13 cellular contexts compared by ENCODE assay signal in the genomic region with DNA sequence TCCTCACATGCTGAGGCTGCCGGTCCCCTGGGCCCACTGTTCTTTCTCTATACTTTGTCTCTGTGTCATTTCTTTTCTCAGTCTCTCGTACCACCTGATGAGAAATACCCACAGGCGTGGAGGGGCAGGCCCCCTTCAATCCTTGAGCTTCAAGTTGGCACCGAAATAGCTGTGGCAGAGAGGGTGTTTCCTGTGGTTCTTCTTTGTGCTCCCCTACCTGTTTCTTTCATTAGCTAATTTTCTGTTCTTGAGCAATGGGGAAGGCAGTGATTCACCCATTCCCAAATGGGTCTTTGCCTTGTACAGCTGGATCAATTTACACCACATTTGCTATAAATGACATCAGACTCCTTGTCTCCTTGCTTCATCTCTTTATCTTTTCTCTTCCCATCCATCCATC. TPM values are rescaled to one million over a fixed set of nuclear protein-coding genes. Genes with fewer than 3 reads are reported as not detected.
DNase-seq lines count a peak whose midpoint lies in the region; ATAC-seq and TF ChIP-seq lines count a peak whose summit lies in the region.
"Had no signal": no experiment of that assay in that cellular context is flagged by ENCODE, and none has a peak within 500 bp of the region (broad histone marks: within the 10 kb centered on the region; RNA-seq: fewer than 3 reads in every experiment).

No MANE protein-coding gene starts in this region.

- no peak for DNase-seq in T-helper 2 cell treated with Interferon-gamma antibody and Interleukin-4, amounts not matched to agents 5 μg/mL and 100 μg/mL, for 36 hours (ENCODE audit: low spot score)
- no peak for DNase-seq in activated naive CD8-positive, alpha-beta T cell treated with anti-CD3 and anti-CD28 coated beads, Interleukin-2, amount 50 U/mL, for 24 hours
- DNase-seq in erythroblast (lab: John Stamatoyannopoulos, UW) (no peak), left lobe of liver (ENCODE audit: low spot score) (no peak), DMS114 treated with DMSO at 0.1 percent for 48 hours (lab: John Stamatoyannopoulos, UW; ENCODE audit: unreplicated experiment) (no peak)
- DNase-seq: brain microvascular endothelial cell, DMS 273 treated with DMSO at 0.1 percent for 48 hours, NCI-H2029 treated with DMSO at 0.1 percent for 48 hours, testis had no signal

- peaks cover 49% of the 10 kb centered on the region for H3K4me1 Mint-ChIP-seq in T-helper 2 cell treated with Interferon-gamma antibody and Interleukin-4, amounts not matched to agents 5 μg/mL and 100 μg/mL, for 36 hours (ENCODE audit: low read depth)
- H3K4me1 Mint-ChIP-seq in activated naive CD8-positive, alpha-beta T cell treated with anti-CD3 and anti-CD28 coated beads, Interleukin-2, amount 50 U/mL, for 24 hours: peaks cover 59% of the 10 kb centered on the region
- H3K4me1 Mint-ChIP-seq in stimulated activated memory B cell treated with anti-CD40 and anti-IgM and Interleukin-4, amounts not matched to agents 10 μg/mL and 1 μg/mL and 100 μg/mL, for 72 hours: peaks cover 57% of the 10 kb centered on the region

- H3K27me3 Mint-ChIP-seq in T-helper 2 cell treated with Interferon-gamma antibody and Interleukin-4, amounts not matched to agents 5 μg/mL and 100 μg/mL, for 36 hours (ENCODE audit: low read depth): no peaks in the 10 kb centered on the region
- no peaks in the 10 kb centered on the region for H3K27me3 Mint-ChIP-seq in activated naive CD8-positive, alpha-beta T cell treated with anti-CD3 and anti-CD28 coated beads, Interleukin-2, amount 50 U/mL, for 24 hours
- no peaks in the 10 kb centered on the region for H3K27me3 Mint-ChIP-seq in stimulated activated memory B cell treated with anti-CD40 and anti-IgM and Interleukin-4, amounts not matched to agents 10 μg/mL and 1 μg/mL and 100 μg/mL, for 72 hours

- peak overlapping the region; percentile 72 for H3K27ac Mint-ChIP-seq in T-helper 2 cell treated with Interferon-gamma antibody and Interleukin-4, amounts not matched to agents 5 μg/mL and 100 μg/mL, for 36 hours
- peak overlapping the region; percentile 76 for H3K27ac Mint-ChIP-seq in activated naive CD8-positive, alpha-beta T cell treated with anti-CD3 and anti-CD28 coated beads, Interleukin-2, amount 50 U/mL, for 24 hours
- H3K27ac Mint-ChIP-seq in stimulated activated memory B cell treated with anti-CD40 and anti-IgM and Interleukin-4, amounts not matched to agents 10 μg/mL and 1 μg/mL and 100 μg/mL, for 72 hours: peak overlapping the region; percentile 81

- H3K9me3 Mint-ChIP-seq in T-helper 2 cell treated with Interferon-gamma antibody and Interleukin-4, amounts not matched to agents 5 μg/mL and 100 μg/mL, for 36 hours: no peaks in the 10 kb centered on the region
- no peaks in the 10 kb centered on the region for H3K9me3 Mint-ChIP-seq in activated naive CD8-positive, alpha-beta T cell treated with anti-CD3 and anti-CD28 coated beads, Interleukin-2, amount 50 U/mL, for 24 hours
- no peaks in the 10 kb centered on the region for H3K9me3 Mint-ChIP-seq in stimulated activated memory B cell treated with anti-CD40 and anti-IgM and Interleukin-4, amounts not matched to agents 10 μg/mL and 1 μg/mL and 100 μg/mL, for 72 hours

- H3K36me3 Mint-ChIP-seq in T-helper 2 cell treated with Interferon-gamma antibody and Interleukin-4, amounts not matched to agents 5 μg/mL and 100 μg/mL, for 36 hours (ENCODE audit: low read depth): peaks cover 8% of the 10 kb centered on the region
- H3K36me3 Mint-ChIP-seq in activated naive CD8-positive, alpha-beta T cell treated with anti-CD3 and anti-CD28 coated beads, Interleukin-2, amount 50 U/mL, for 24 hours (ENCODE audit: low read depth): no peaks in the 10 kb centered on the region
- H3K36me3 Mint-ChIP-seq in stimulated activated memory B cell treated with anti-CD40 and anti-IgM and Interleukin-4, amounts not matched to agents 10 μg/mL and 1 μg/mL and 100 μg/mL, for 72 hours: no peaks in the 10 kb centered on the region

- TF ChIP-seq POLR2A in erythroblast (IDR thresholded peaks at IDR 0.05; ENCODE audit: low read length): no peak

- ATAC-seq in GM19463 (IDR thresholded peaks at IDR 0.05; ENCODE audit: unreplicated experiment) (peak; percentile 30), left lobe of liver (no peak)
- peak; percentile 33 for ATAC-seq in activated naive CD8-positive, alpha-beta T cell treated with anti-CD3 and anti-CD28 coated beads, Interleukin-2, amount 50 U/mL, for 24 hours
- peak; percentile 73 for ATAC-seq in stimulated activated memory B cell treated with anti-CD40 and anti-IgM and Interleukin-4, amounts not matched to agents 10 μg/mL and 1 μg/mL and 100 μg/mL, for 72 hours

- H3K4me3 Mint-ChIP-seq in T-helper 2 cell treated with Interferon-gamma antibody and Interleukin-4, amounts not matched to agents 5 μg/mL and 100 μg/mL, for 36 hours: peak overlapping the region; percentile 88
- H3K4me3 Mint-ChIP-seq in activated naive CD8-positive, alpha-beta T cell treated with anti-CD3 and anti-CD28 coated beads, Interleukin-2, amount 50 U/mL, for 24 hours: peak overlapping the region; percentile 58
- peak overlapping the region; percentile 77 for H3K4me3 Mint-ChIP-seq in stimulated activated memory B cell treated with anti-CD40 and anti-IgM and Interleukin-4, amounts not matched to agents 10 μg/mL and 1 μg/mL and 100 μg/mL, for 72 hours

RNA-seq across cellular contexts. Expression of gene CYSLTR1, which starts 2.1 kb away (rescaled TPM):
- 0.25 TPM for total RNA-seq in left lobe of liver
- total RNA-seq: endothelial cell of umbilical vein, lung microvascular endothelial cell had no signal
